ENCODE assay signal across 11 cellular contexts in genomic region chr20:38043512-38044300, GRCh38. TPM values are rescaled to one million over a fixed set of nuclear protein-coding genes. Genes with fewer than 3 reads are reported as not detected.
DNase-seq lines count a peak whose midpoint lies in the region; ATAC-seq, FAIRE-seq and TF ChIP-seq lines count a peak whose summit lies in the region.
"Had no signal": no experiment of that assay in that cellular context is flagged by ENCODE, and none has a peak within 500 bp of the region (broad histone marks: within the 10 kb centered on the region; RNA-seq: fewer than 3 reads in every experiment).

No MANE protein-coding gene starts in this region.

- H3K36me3 ChIP-seq in adipocyte (ENCODE audit: control insufficient read depth, insufficient read depth, low read length, severe bottlenecking), result peaks cover 51% of the 10 kb centered on the region
- peaks cover 17 to 92% of the 10 kb centered on the region in 2 donors for H3K36me3 ChIP-seq in neuronal stem cell (replicated peaks in 1 of 2; ENCODE audit: control insufficient read depth in 2 of 2, insufficient read depth in 2 of 2, low read length in 2 of 2)

- no peak overlapping the region for H2BK5ac ChIP-seq in neuronal stem cell (ENCODE audit: low read length)

- no peak overlapping the region for H3K4ac ChIP-seq in neuronal stem cell (ENCODE audit: low read length)

- no peaks in the 10 kb centered on the region for H3K9me3 ChIP-seq in A549
- H3K9me3 ChIP-seq in adipocyte (ENCODE audit: control insufficient read depth, low read length), result no peaks in the 10 kb centered on the region
- H3K9me3 ChIP-seq in neuronal stem cell (replicated peaks in 1 of 2; ENCODE audit: control insufficient read depth in 2 of 2, insufficient read depth in 1 of 2, low read depth in 1 of 2, low read length in 2 of 2), result no peaks in the 10 kb centered on the region
- H3K9me3 ChIP-seq: neutrophil had no signal

- POLR2A ChIA-PET in A549 (lab: Yijun Ruan, JAX), result interaction anchor here (0.6 to 1.7 kb wide), 3 partner anchors 10 to 174 kb away, joined by 3 to 15 read pairs (median 3); partner anchors contain the start of genes RPRD1B and TTI1

- CTCF ChIA-PET in A549 (lab: Yijun Ruan, JAX), result interaction anchor here (0.6 to 4.9 kb wide), 21 partner anchors 8 to 785 kb away, joined by 3 to 46 read pairs (median 4); partner anchors contain the start of genes RPRD1B, TGM2 and TTI1

- TF ChIP-seq RAD21 in A549 (conservative IDR thresholded peaks at IDR 0.05 in 1 of 2, IDR thresholded peaks at IDR 0.05 in 1 of 2), result no peak

- H2AFZ ChIP-seq in neuronal stem cell (ENCODE audit: low read length), result no peak overlapping the region

- no peak overlapping the region for H4K91ac ChIP-seq in neuronal stem cell (ENCODE audit: low read depth, low read length, poor library complexity)

- ATAC-seq in A549, result peak; percentile 99 to 100
- no peak for ATAC-seq in GM19397 (IDR thresholded peaks at IDR 0.05; ENCODE audit: unreplicated experiment)
- ATAC-seq: activated CD8-positive, alpha-beta memory T cell treated with anti-CD3 and anti-CD28 coated beads, Interleukin-2, amount 10 ng/mL, durations not matched to agents 7 days and 5 days had no signal

- H3K4me3 ChIP-seq in A549 (no peak overlapping the region), adipocyte (ENCODE audit: low read length) (no peak overlapping the region), neuronal stem cell (ENCODE audit: low read length in 2 of 2) (no peak overlapping the region)

- H2BK120ac ChIP-seq in neuronal stem cell (ENCODE audit: low read depth, low read length), result no peak overlapping the region

- H3K9ac ChIP-seq in adipocyte (ENCODE audit: low read length) (no peak overlapping the region), neuronal stem cell (ENCODE audit: low read depth, low read length, poor library complexity) (no peak overlapping the region)

- no peak for TF ChIP-seq POLR2A in A549 (IDR thresholded peaks at IDR 0.05; ENCODE audit: low read length)

- intact Hi-C loops in cardiac septum (cut with DNase I), result no loop called here

- no peak overlapping the region for H2AK5ac ChIP-seq in neuronal stem cell (ENCODE audit: low read depth, low read length)

- peaks cover 2% of the 10 kb centered on the region for H3K79me1 ChIP-seq in neuronal stem cell (ENCODE audit: low read depth, low read length)

- no peak overlapping the region for H2BK12ac ChIP-seq in neuronal stem cell (ENCODE audit: low read length)

- H3K27me3 ChIP-seq in adipocyte (replicated peaks; ENCODE audit: control insufficient read depth, insufficient read depth, low read length) (no peaks in the 10 kb centered on the region), neuronal stem cell (ENCODE audit: control insufficient read depth in 3 of 3, insufficient read depth in 3 of 3, low read depth in 1 of 3, low read length in 3 of 3) (no peaks in the 10 kb centered on the region)
- H3K27me3 ChIP-seq: neutrophil had no signal

- H2BK15ac ChIP-seq in neuronal stem cell (ENCODE audit: low read length), result no peak overlapping the region

- H3K4me2 ChIP-seq in A549 (peak overlapping the region; percentile 57), neuronal stem cell (ENCODE audit: insufficient read depth, low read length, poor library complexity, severe bottlenecking) (no peak overlapping the region)

- no peak for TF ChIP-seq CTCF in A549 (IDR thresholded peaks at IDR 0.05)

- H3K18ac ChIP-seq in neuronal stem cell (ENCODE audit: low read length), result no peak overlapping the region

- 65% methylated on average over 10 of the region's 10 CpGs for WGBS in A549 (ENCODE audit: missing lambda C conversion rate)
- no CpG with 5 or more reads among the region's 10 CpGs for WGBS in neuronal stem cell (ENCODE audit: extremely low coverage in 2 of 2, insufficient read length in 2 of 2, insufficient replicate concordance in 1 of 2), 2 donors

- FAIRE-seq in A549 (lab: Jason Lieb, UNC), result no peak
- FAIRE-seq: frontal cortex had no signal

- peak overlapping the region in 1 of 2 experiments; percentile 41; a peak in 2 of 6 replicates for H3K27ac ChIP-seq in A549
- no peak overlapping the region for H3K27ac ChIP-seq in neuronal stem cell (replicated peaks; ENCODE audit: low read length)
- H3K27ac ChIP-seq: neutrophil had no signal

- no peak overlapping the region for H4K8ac ChIP-seq in neuronal stem cell (ENCODE audit: low read depth, low read length)

- H3K23ac ChIP-seq in neuronal stem cell (ENCODE audit: low read depth, low read length, poor library complexity), result no peak overlapping the region

- H3K14ac ChIP-seq in neuronal stem cell (ENCODE audit: low read length), result no peak overlapping the region

- TF ChIP-seq EP300 in A549 (IDR thresholded peaks at IDR 0.05), result no peak

- H3K4me1 ChIP-seq in A549 (peaks cover 15% of the 10 kb centered on the region), adipocyte (ENCODE audit: control insufficient read depth, insufficient read depth, low read length) (peaks cover 26% of the 10 kb centered on the region), neuronal stem cell (ENCODE audit: control insufficient read depth in 2 of 2, insufficient read depth in 1 of 2, low read depth in 1 of 2, low read length in 2 of 2) (no peaks in the 10 kb centered on the region)

- peak; percentile 73 to 80 for DNase-seq in A549 (ENCODE audit: low read depth in 1 of 2, low spot score in 1 of 2)
- peak; percentile 100 for DNase-seq in HPDE6-E6E7 (ENCODE audit: extremely low spot score)
- peak; percentile 81 for DNase-seq in adipocyte (ENCODE audit: low read depth)
- DNase-seq in kidney tubule cell (ENCODE audit: low spot score), result peak; percentile 85
- DNase-seq in neuronal stem cell (ENCODE audit: low spot score), result no peak
- no peak for DNase-seq in COLO668 (lab: John Stamatoyannopoulos, UW; ENCODE audit: unreplicated experiment)
- no peak for DNase-seq in cardiac septum (ENCODE audit: low spot score)
- DNase-seq: activated CD8-positive, alpha-beta memory T cell treated with anti-CD3 and anti-CD28 coated beads, Interleukin-2, amount 10 ng/mL, durations not matched to agents 7 days and 5 days had no signal

TF ChIP-seq in A549, 52 proteins besides CTCF, POLR2A, EP300 and RAD21:
- TF ChIP-seq ZC3H11A (IDR thresholded peaks at IDR 0.05) (no peak), FOSL2 (IDR thresholded peaks at IDR 0.05) (peak; percentile 52; the same call in 1 of the 2 replicates), FOSL2 (CRISPR knock-in tag; IDR thresholded peaks at IDR 0.05) (peak; percentile 84), NFE2L2 (conservative IDR thresholded peaks at IDR 0.05; ENCODE audit: low read length) (no peak), HOXB5 (CRISPR knock-in tag; IDR thresholded peaks at IDR 0.05) (0 out of 2 replicates have a peak, but pooled peaks have one; percentile 24), JUNB (IDR thresholded peaks at IDR 0.05) (peak; percentile 56)

RNA-seq across cellular contexts. Expression of gene RPRD1B, which starts 10.2 kb away (rescaled TPM):
- 26.7 and 28.4 TPM in 2 replicates for polyA plus RNA-seq in A549 (2011; rRNA removed)
- 9.2 and 11.5 TPM in 2 replicates for polyA plus RNA-seq in A549 (2012; cell fraction: cytosol; rRNA removed)
- 14.9 and 28.4 TPM in 2 replicates for polyA plus RNA-seq in A549 (2012; cell fraction: nucleus; rRNA removed)
- 16.1 to 17.1 TPM (median 16.4 TPM) in 3 replicates for polyA plus RNA-seq in A549 (2017; fragmentation: RNase III; extraction: RNeasy Plus Mini Kit Qiagen cat#74134 plus additional on column Dnase treatment)
- 19.8 and 22.9 TPM in 2 replicates for polyA minus RNA-seq in A549 (2011; rRNA and poly(A)+ RNA removed)
- polyA plus RNA-seq in neuronal stem cell (2013, experiment 1 of 2), result 28.1 TPM
- polyA plus RNA-seq in neuronal stem cell (2013, experiment 2 of 2), result 31.6 TPM
- 62.2 TPM for total RNA-seq in cardiac septum

RNA-seq across cellular contexts. Expression of gene TTI1, which starts 10.4 kb away (rescaled TPM):
- polyA plus RNA-seq in A549 (2011; rRNA removed), result 27.9 and 30.6 TPM in 2 replicates
- 19.5 and 23.1 TPM in 2 replicates for polyA plus RNA-seq in A549 (2012; cell fraction: cytosol; rRNA removed)
- 21.4 and 25.4 TPM in 2 replicates for polyA plus RNA-seq in A549 (2012; cell fraction: nucleus; rRNA removed)
- polyA plus RNA-seq in A549 (2017; fragmentation: RNase III; extraction: RNeasy Plus Mini Kit Qiagen cat#74134 plus additional on column Dnase treatment), result 19.6 to 20.6 TPM (median 20.0 TPM) in 3 replicates
- 39.8 and 40.6 TPM in 2 replicates for polyA minus RNA-seq in A549 (2011; rRNA and poly(A)+ RNA removed)
- 24.0 TPM for polyA plus RNA-seq in neuronal stem cell (2013, experiment 1 of 2)
- 24.4 TPM for polyA plus RNA-seq in neuronal stem cell (2013, experiment 2 of 2)
- 11.4 TPM for total RNA-seq in cardiac septum

Comparison
In these comparisons a context has a peak if more than half of its experiments do, and no peak if none do; other contexts are left out.
1. DNase-seq: peak in A549 (2 of 2), HPDE6-E6E7 (single experiment), adipocyte (single experiment) and kidney tubule cell (single experiment); none in neuronal stem cell (single experiment), COLO668 (single experiment) and cardiac septum (single experiment).